1 cellular context compared by ENCODE assay signal in the genomic region with DNA sequence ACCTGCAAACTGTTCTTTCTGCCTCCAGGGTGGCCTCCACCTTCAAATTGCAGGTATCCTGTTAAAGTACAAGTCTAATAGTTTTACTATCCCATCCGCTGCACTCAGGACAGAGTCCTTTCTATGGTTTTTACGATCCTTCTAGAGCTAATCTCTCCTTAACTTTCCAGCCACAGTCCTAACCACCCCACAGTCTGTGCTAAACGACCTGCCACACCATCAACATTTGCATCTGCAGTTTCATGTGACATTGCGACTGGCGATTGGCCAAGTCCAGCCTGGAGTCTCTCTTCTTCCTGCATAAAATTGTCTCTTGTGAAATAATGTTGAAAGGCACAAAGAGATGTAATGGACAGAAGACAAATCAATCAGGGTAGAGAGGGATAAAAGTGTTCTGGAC.
TF ChIP-seq lines count a peak whose summit lies in the region.

No MANE protein-coding gene starts in this region.

TF ChIP-seq in SK-N-SH, 30 proteins besides CTCF, POLR2A, EP300 and RAD21 (continued from another document):
- TF ChIP-seq FOSL2 (IDR thresholded peaks at IDR 0.05; ENCODE audit: borderline replicate concordance, low read depth) = no peak
- no peak for TF ChIP-seq RCOR1 (IDR thresholded peaks at IDR 0.05; ENCODE audit: low read length)
